21 cellular contexts compared by ENCODE assay signal in genomic region chr3:44136421-44136820, GRCh38.
DNase-seq lines count a peak whose midpoint lies in the region; ATAC-seq and TF ChIP-seq lines count a peak whose summit lies in the region.
"Had no signal": no experiment of that assay in that cellular context is flagged by ENCODE, and none has a peak within 500 bp of the region (broad histone marks: within the 10 kb centered on the region; RNA-seq: fewer than 3 reads in every experiment).

No MANE protein-coding gene starts in this region.

- no peak for TF ChIP-seq CTCF in GM23338 (conservative IDR thresholded peaks at IDR 0.05; ENCODE audit: low read depth in 2 of 2)
- no peak for TF ChIP-seq CTCF in PC-3 (conservative IDR thresholded peaks at IDR 0.05; ENCODE audit: low read depth, low read length)
- no peak for TF ChIP-seq CTCF in brain microvascular endothelial cell (IDR thresholded peaks at IDR 0.05; ENCODE audit: low read depth, low read length, missing control alignments)
- no peak for TF ChIP-seq CTCF in upper lobe of right lung (IDR thresholded peaks at IDR 0.05)

- H3K36me3 ChIP-seq in GM23338 (ENCODE audit: insufficient read depth) (no peaks in the 10 kb centered on the region), PC-3 (ENCODE audit: low read depth, low read length) (no peaks in the 10 kb centered on the region), brain microvascular endothelial cell (replicated peaks) (no peaks in the 10 kb centered on the region), upper lobe of right lung (no peaks in the 10 kb centered on the region)
- H3K36me3 ChIP-seq: suprapubic skin, WERI-Rb-1 had no signal

- DNase-seq in GM23338 (ENCODE audit: low spot score) (peak; percentile 46), PC-3 (peak; percentile 31), brain microvascular endothelial cell (peak; percentile 24), left kidney (ENCODE audit: low read depth, low spot score) (peak; percentile 83), head of caudate nucleus (no peak), upper lobe of right lung (no peak)
- DNase-seq: activated naive CD8-positive, alpha-beta T cell treated with anti-CD3 and anti-CD28 coated beads, Interleukin-2, amount 50 U/mL, for 24 hours; H9; MV-4-11; NCI-H2081 treated with DMSO at 0.1 percent for 48 hours; NCI-H526; OCI-M1; stimulated activated CD4-positive, alpha-beta T cell treated with anti-CD3 and anti-CD28 coated beads, Interleukin-4, amount 100 ng/mL, for 24 hours; stimulated activated CD8-positive, alpha-beta memory T cell treated with anti-CD3 and anti-CD28 coated beads, Interleukin-4, amount 100 ng/mL, for 48 hours; WERI-Rb-1 had no signal

- H3K79me2 ChIP-seq in GM23338 (replicated peaks; ENCODE audit: insufficient read depth) = no peaks in the 10 kb centered on the region
- no peaks in the 10 kb centered on the region for H3K79me2 ChIP-seq in PC-3 (ENCODE audit: low read length)

- intact Hi-C loops in PC-3 (cut with micrococcal nuclease) = no loop called here
- intact Hi-C loops in head of caudate nucleus (cut with DNase I) = no loop called here
- intact Hi-C loops in upper lobe of right lung (cut with DNase I) = no loop called here

- H3K9ac ChIP-seq in PC-3 (ENCODE audit: low read length) = no peak overlapping the region

- H3K27ac Mint-ChIP-seq in GM23338 = no peak overlapping the region
- H3K27ac Mint-ChIP-seq: activated naive CD8-positive, alpha-beta T cell treated with anti-CD3 and anti-CD28 coated beads, Interleukin-2, amount 50 U/mL, for 24 hours; activated T-helper 1 cell treated with anti-CD3 and anti-CD28 coated beads, Interleukin-12 subunit alpha, Interleukin-12 subunit beta, Interleukin-2, Interleukin-4 antibody, amounts not matched to agents 30 ng/mL and 10 ng/mL and 1 ng/mL, durations not matched to agents 14 hours and 24 hours and 36 hours; H9 had no signal

- H3K36me3 Mint-ChIP-seq in GM23338 (ENCODE audit: low read depth) = no peaks in the 10 kb centered on the region

- H2AFZ ChIP-seq in GM23338 (no peak overlapping the region), PC-3 (ENCODE audit: low read length) (no peak overlapping the region)

- peaks cover 19% of the 10 kb centered on the region for H3K9me2 ChIP-seq in GM23338 (ENCODE audit: insufficient read depth)
- no peaks in the 10 kb centered on the region for H3K9me2 ChIP-seq in PC-3 (replicated peaks; ENCODE audit: low read length)

- H3K27me3 Mint-ChIP-seq in GM23338 (ENCODE audit: insufficient read depth, low read depth, poor library complexity) = peaks cover 4% of the 10 kb centered on the region

- H3K27ac ChIP-seq in GM23338 (ENCODE audit: low read depth) (no peak overlapping the region), PC-3 (ENCODE audit: low read length) (no peak overlapping the region), brain microvascular endothelial cell (no peak overlapping the region), upper lobe of right lung (no peak overlapping the region)
- H3K27ac ChIP-seq: suprapubic skin, WERI-Rb-1 had no signal

- CTCF ChIA-PET in PC-3 (lab: Charles Lee) = no interaction called here

- H3K27me3 ChIP-seq in GM23338 (ENCODE audit: insufficient read depth) (no peaks in the 10 kb centered on the region), PC-3 (ENCODE audit: low read length) (no peaks in the 10 kb centered on the region), brain microvascular endothelial cell (replicated peaks) (no peaks in the 10 kb centered on the region), upper lobe of right lung (no peaks in the 10 kb centered on the region)
- H3K27me3 ChIP-seq: suprapubic skin had no signal

- no peaks in the 10 kb centered on the region for H3K9me3 ChIP-seq in PC-3 (ENCODE audit: low read length)
- H3K9me3 ChIP-seq in upper lobe of right lung = no peaks in the 10 kb centered on the region
- H3K9me3 ChIP-seq: Caco-2, suprapubic skin had no signal

- in situ Hi-C loops in brain microvascular endothelial cell (cut with HindIII; ENCODE audit: low pct_ligation_motif_present, low sequenced_read_pairs) = no loop called here

- no peak overlapping the region for H3K4me3 Mint-ChIP-seq in GM23338
- H3K4me3 Mint-ChIP-seq: activated naive CD8-positive, alpha-beta T cell treated with anti-CD3 and anti-CD28 coated beads, Interleukin-2, amount 50 U/mL, for 24 hours; activated T-helper 1 cell treated with anti-CD3 and anti-CD28 coated beads, Interleukin-12 subunit alpha, Interleukin-12 subunit beta, Interleukin-2, Interleukin-4 antibody, amounts not matched to agents 30 ng/mL and 10 ng/mL and 1 ng/mL, durations not matched to agents 14 hours and 24 hours and 36 hours; H9 had no signal

- no peak overlapping the region for H3K4me2 ChIP-seq in GM23338
- H3K4me2 ChIP-seq in PC-3 (ENCODE audit: low read length) = no peak overlapping the region

- H3F3A ChIP-seq in GM23338 (replicated peaks; ENCODE audit: low read depth) (no peaks in the 10 kb centered on the region), PC-3 (ENCODE audit: low read length, unreplicated experiment) (no peaks in the 10 kb centered on the region)

- POLR2A ChIA-PET in PC-3 (lab: Charles Lee; ENCODE audit: unreplicated experiment) = no interaction called here

- ATAC-seq in GM23338 = no peak
- no peak for ATAC-seq in PC-3
- ATAC-seq in GM18909 (IDR thresholded peaks at IDR 0.05; ENCODE audit: poor library complexity, unreplicated experiment) = no peak
- ATAC-seq in HG02885 (IDR thresholded peaks at IDR 0.05; ENCODE audit: poor library complexity, unreplicated experiment) = no peak
- no peak for ATAC-seq in upper lobe of right lung
- ATAC-seq: activated naive CD8-positive, alpha-beta T cell treated with anti-CD3 and anti-CD28 coated beads, Interleukin-2, amount 50 U/mL, for 24 hours; sciatic nerve had no signal

- peaks cover 3% of the 10 kb centered on the region; the same call in 2 of the 3 replicates for H3K9me3 Mint-ChIP-seq in GM23338
- H3K9me3 Mint-ChIP-seq: activated naive CD8-positive, alpha-beta T cell treated with anti-CD3 and anti-CD28 coated beads, Interleukin-2, amount 50 U/mL, for 24 hours had no signal

- no peak overlapping the region for H3K4me3 ChIP-seq in GM23338
- H3K4me3 ChIP-seq in PC-3 (ENCODE audit: low read length) = no peak overlapping the region
- no peak overlapping the region for H3K4me3 ChIP-seq in brain microvascular endothelial cell (ENCODE audit: low read depth, low read length)
- H3K4me3 ChIP-seq in upper lobe of right lung = no peak overlapping the region
- H3K4me3 ChIP-seq: suprapubic skin had no signal

- H4K20me1 ChIP-seq in GM23338 (replicated peaks; ENCODE audit: insufficient read depth) (0 out of 2 replicates have a peak, but pooled peaks cover 4% of the 10 kb centered on the region), PC-3 (ENCODE audit: low read length) (no peaks in the 10 kb centered on the region)

- BruUV-seq in PC-3 (replicated peaks; lab: Mats Ljungman, UMichigan) = no TSS peak

- H3K4me1 Mint-ChIP-seq in GM23338 = no peaks in the 10 kb centered on the region
- H3K4me1 Mint-ChIP-seq: activated naive CD8-positive, alpha-beta T cell treated with anti-CD3 and anti-CD28 coated beads, Interleukin-2, amount 50 U/mL, for 24 hours; H9 had no signal

- no peaks in the 10 kb centered on the region for H3K4me1 ChIP-seq in GM23338 (ENCODE audit: insufficient read depth)
- H3K4me1 ChIP-seq in PC-3 (ENCODE audit: insufficient read depth, low read length) = no peaks in the 10 kb centered on the region
- no peaks in the 10 kb centered on the region for H3K4me1 ChIP-seq in upper lobe of right lung
- H3K4me1 ChIP-seq: Caco-2, suprapubic skin had no signal

Comparison
In these comparisons a context has a peak if more than half of its experiments do, and no peak if none do; other contexts are left out.
1. DNase-seq: peak in GM23338 (single experiment), PC-3 (single experiment), brain microvascular endothelial cell (single experiment) and left kidney (single experiment); none in head of caudate nucleus (0 of 42) and upper lobe of right lung (single experiment).